23 cellular contexts compared by ENCODE assay signal in the genomic region with DNA sequence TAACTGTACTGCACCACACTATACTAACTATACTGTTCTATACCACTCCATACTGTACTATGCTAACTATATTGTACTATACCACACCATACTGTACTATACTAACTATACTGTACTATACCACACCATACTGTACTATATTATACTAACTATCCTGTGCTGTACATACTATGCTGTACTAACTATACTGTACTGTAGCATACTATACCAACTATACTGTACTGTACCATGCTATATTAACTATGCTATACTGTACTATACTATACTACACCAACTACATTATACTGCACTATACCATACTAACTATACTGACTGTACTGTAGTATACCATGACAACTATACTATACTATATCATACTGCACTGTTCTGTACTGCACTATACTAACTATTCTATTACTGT. TPM values are rescaled to one million over a fixed set of nuclear protein-coding genes. Genes with fewer than 3 reads are reported as not detected.
"Had no signal": no experiment of that assay in that cellular context is flagged by ENCODE, and none has a peak within 500 bp of the region (broad histone marks: within the 10 kb centered on the region; RNA-seq: fewer than 3 reads in every experiment).

No MANE protein-coding gene starts in this region.

- DNase-seq: KBM-7, MV-4-11, NCI-H1048, NCI-H1105 treated with DMSO at 0.1 percent for 48 hours, NCI-H1417 treated with DMSO at 0.1 percent for 48 hours, NCI-H146, NCI-H1694 treated with DMSO at 0.1 percent for 48 hours, NCI-H1930, NCI-H2081, NCI-H2171, NCI-H226, NCI-H446, NCI-H510A, NCI-H524 treated with DMSO at 0.1 percent for 48 hours, NCI-H69, NCI-H774, SHP77, SK-N-SH, SW 1271 had no signal

- H3K27ac ChIP-seq: HL-60, RWPE1 had no signal

- H3K9me3 ChIP-seq: SK-N-SH had no signal

RNA-seq across cellular contexts. Expression of a gene that starts 30.1 kb away (rescaled TPM):
- total RNA-seq: MCF 10A, SK-MEL-5 had no signal
- polyA plus RNA-seq: SK-N-SH had no signal
